10 cellular contexts compared by ENCODE assay signal in the genomic region with DNA sequence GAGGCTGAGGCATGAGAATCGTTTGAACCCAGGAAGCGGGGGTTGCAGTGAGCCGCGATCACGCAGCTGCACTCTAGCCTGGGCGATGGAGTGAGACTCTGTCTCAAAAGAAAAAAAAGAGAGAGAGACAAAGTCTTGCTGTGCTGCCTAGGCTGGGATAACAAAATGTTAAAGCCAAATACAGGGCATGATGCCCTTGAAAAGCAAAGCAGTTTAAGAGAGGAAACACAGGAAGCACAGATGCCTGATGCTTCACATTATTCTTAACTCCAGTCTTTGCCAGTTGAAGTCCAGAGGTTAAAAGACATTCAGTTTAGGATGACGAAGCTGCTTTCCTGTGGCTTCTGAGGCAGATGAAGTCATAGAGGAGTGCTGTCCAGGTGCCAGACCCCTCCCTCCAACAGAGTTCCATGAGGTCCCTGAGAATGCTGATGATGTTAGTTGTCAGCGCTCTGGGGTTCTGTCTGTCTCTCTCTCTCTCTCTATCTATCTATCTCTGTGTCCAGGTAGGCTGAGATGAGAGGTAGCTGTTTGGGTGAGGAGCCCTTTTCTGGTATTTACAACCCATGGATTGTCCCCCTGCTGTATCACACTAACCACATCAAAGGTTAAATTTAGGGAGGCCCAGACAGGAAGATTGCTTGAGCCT. TPM values are rescaled to one million over a fixed set of nuclear protein-coding genes. Genes with fewer than 3 reads are reported as not detected.
DNase-seq lines count a peak whose midpoint lies in the region; ATAC-seq and TF ChIP-seq lines count a peak whose summit lies in the region.
"Had no signal": no experiment of that assay in that cellular context is flagged by ENCODE, and none has a peak within 500 bp of the region (broad histone marks: within the 10 kb centered on the region; RNA-seq: fewer than 3 reads in every experiment).

No MANE protein-coding gene starts in this region.

- CTCF ChIA-PET in activated naive CD4-positive, alpha-beta T cell treated with anti-CD3 and anti-CD28 coated beads, Interleukin-2, amount 10 ng/mL, durations not matched to agents 7 days and 5 days (lab: Charles Lee), result interaction anchor here (0.7 to 10.2 kb wide), 9 partner anchors 13 to 254 kb away, joined by 3 to 224 read pairs (median 4); no protein-coding TSS in a partner anchor

- peak overlapping the region; percentile 16 for H3K27ac Mint-ChIP-seq in activated naive CD4-positive, alpha-beta T cell treated with anti-CD3 and anti-CD28 coated beads, Interleukin-2, amount 10 ng/mL, durations not matched to agents 7 days and 5 days
- peak overlapping the region; percentile 81 to 88 for H3K27ac Mint-ChIP-seq in stimulated activated naive CD8-positive, alpha-beta T cell treated with anti-CD3 and anti-CD28 coated beads, Interleukin-15, amount 100 ng/mL, for 72 hours

- peaks cover 44% of the 10 kb centered on the region for H3K27me3 Mint-ChIP-seq in activated naive CD4-positive, alpha-beta T cell treated with anti-CD3 and anti-CD28 coated beads, Interleukin-2, amount 10 ng/mL, durations not matched to agents 7 days and 5 days
- peaks cover 32% of the 10 kb centered on the region for H3K27me3 Mint-ChIP-seq in stimulated activated naive CD8-positive, alpha-beta T cell treated with anti-CD3 and anti-CD28 coated beads, Interleukin-15, amount 100 ng/mL, for 72 hours

- no peak for TF ChIP-seq EP300 in suprapubic skin (IDR thresholded peaks at IDR 0.05)

- H3K27ac ChIP-seq in suprapubic skin, result no peak overlapping the region
- H3K27ac ChIP-seq: HL-60, left ventricle myocardium inferior had no signal

- no peaks in the 10 kb centered on the region for H3K27me3 ChIP-seq in suprapubic skin

- no peak for TF ChIP-seq CTCF in fibroblast of pulmonary artery (IDR thresholded peaks at IDR 0.05; ENCODE audit: low read length, missing control alignments)
- TF ChIP-seq CTCF in suprapubic skin (IDR thresholded peaks at IDR 0.05), result no peak

- H3K4me1 ChIP-seq in suprapubic skin, result peaks cover 30% of the 10 kb centered on the region

- H3K36me3 Mint-ChIP-seq in activated naive CD4-positive, alpha-beta T cell treated with anti-CD3 and anti-CD28 coated beads, Interleukin-2, amount 10 ng/mL, durations not matched to agents 7 days and 5 days, result peaks cover 3% of the 10 kb centered on the region

- H3K9me3 Mint-ChIP-seq in activated naive CD4-positive, alpha-beta T cell treated with anti-CD3 and anti-CD28 coated beads, Interleukin-2, amount 10 ng/mL, durations not matched to agents 7 days and 5 days, result no peaks in the 10 kb centered on the region
- H3K9me3 Mint-ChIP-seq in stimulated activated naive CD8-positive, alpha-beta T cell treated with anti-CD3 and anti-CD28 coated beads, Interleukin-15, amount 100 ng/mL, for 72 hours, result no peaks in the 10 kb centered on the region

- no peaks in the 10 kb centered on the region for H3K9me3 ChIP-seq in suprapubic skin
- H3K9me3 ChIP-seq: left ventricle myocardium inferior had no signal

- no peak for ATAC-seq in stimulated activated naive CD8-positive, alpha-beta T cell treated with anti-CD3 and anti-CD28 coated beads, Interleukin-15, amount 100 ng/mL, for 72 hours

- no peaks in the 10 kb centered on the region for H3K36me3 ChIP-seq in suprapubic skin
- H3K36me3 ChIP-seq: left ventricle myocardium inferior had no signal

- 58% methylated on average over 8 of the region's 8 CpGs for WGBS in suprapubic skin

- H3K4me1 Mint-ChIP-seq in activated naive CD4-positive, alpha-beta T cell treated with anti-CD3 and anti-CD28 coated beads, Interleukin-2, amount 10 ng/mL, durations not matched to agents 7 days and 5 days, result peaks cover 40% of the 10 kb centered on the region
- H3K4me1 Mint-ChIP-seq in stimulated activated naive CD8-positive, alpha-beta T cell treated with anti-CD3 and anti-CD28 coated beads, Interleukin-15, amount 100 ng/mL, for 72 hours, result peaks cover 41% of the 10 kb centered on the region

- peak; percentile 38 for DNase-seq in activated naive CD4-positive, alpha-beta T cell treated with anti-CD3 and anti-CD28 coated beads, Interleukin-2, amount 10 ng/mL, durations not matched to agents 7 days and 5 days
- no peak for DNase-seq in activated naive CD4-positive, alpha-beta T cell (lab: John Stamatoyannopoulos, UW)
- DNase-seq in RKO (ENCODE audit: low spot score) (peak; percentile 85), fibroblast of pulmonary artery (ENCODE audit: low read depth) (peak; percentile 95), 8988T (no peak), superior temporal gyrus (ENCODE audit: extremely low spot score) (no peak), suprapubic skin (ENCODE audit: low spot score in 2 of 2) (no peak)
- DNase-seq in stimulated activated naive CD8-positive, alpha-beta T cell treated with anti-CD3 and anti-CD28 coated beads, Interleukin-15, amount 100 ng/mL, for 72 hours, result no peak
- DNase-seq: left ventricle myocardium inferior had no signal

- H3K4me3 ChIP-seq in fibroblast of pulmonary artery (replicated peaks; ENCODE audit: low read depth, low read length), result no peak overlapping the region
- no peak overlapping the region for H3K4me3 ChIP-seq in suprapubic skin
- H3K4me3 ChIP-seq: left ventricle myocardium inferior had no signal

- no peak overlapping the region for H3K4me3 Mint-ChIP-seq in activated naive CD4-positive, alpha-beta T cell treated with anti-CD3 and anti-CD28 coated beads, Interleukin-2, amount 10 ng/mL, durations not matched to agents 7 days and 5 days
- H3K4me3 Mint-ChIP-seq in stimulated activated naive CD8-positive, alpha-beta T cell treated with anti-CD3 and anti-CD28 coated beads, Interleukin-15, amount 100 ng/mL, for 72 hours, result peak overlapping the region; percentile 29 to 66

- TF ChIP-seq POLR2A in suprapubic skin (IDR thresholded peaks at IDR 0.05), result no peak

RNA-seq across cellular contexts. Expression of a gene that starts 4.9 kb away (rescaled TPM):
- 10 to 100 TPM; 35.5 to 84.5 (median 74.2) TPM for total RNA-seq in suprapubic skin

RNA-seq across cellular contexts. Expression of a gene that starts 9.6 kb away (rescaled TPM):
- total RNA-seq in suprapubic skin, result 1 to 10 TPM; 1.8 to 3.8 (median 2.9) TPM

RNA-seq across cellular contexts. Expression of a gene that starts 11.6 kb away (rescaled TPM):
- total RNA-seq in suprapubic skin, result 100 to 1,000 TPM; 106 to 161 (median 128) TPM

RNA-seq across cellular contexts. Expression of a gene that starts 46.7 kb away (rescaled TPM):
- 100 to 1,000 TPM in 3 of 4 donors, 10 to 100 TPM in 1; 97.8 to 170 (median 157) TPM for total RNA-seq in suprapubic skin

RNA-seq across cellular contexts. Expression of a gene that starts 58.2 kb away (rescaled TPM):
- total RNA-seq in suprapubic skin, result 1 to 10 TPM in 2 of 4 donors, under 1 TPM in 2; 0.89 to 5.4 (median 1.2) TPM
- total RNA-seq: left ventricle myocardium inferior had no signal

Comparison
In these comparisons a context has a peak if more than half of its experiments do, and no peak if none do; other contexts are left out.
1. DNase-seq: peak in activated naive CD4-positive, alpha-beta T cell treated with anti-CD3 and anti-CD28 coated beads, Interleukin-2, amount 10 ng/mL, durations not matched to agents 7 days and 5 days (single experiment), RKO (single experiment) and fibroblast of pulmonary artery (single experiment); none in activated naive CD4-positive, alpha-beta T cell (0 of 4), stimulated activated naive CD8-positive, alpha-beta T cell treated with anti-CD3 and anti-CD28 coated beads, Interleukin-15, amount 100 ng/mL, for 72 hours (0 of 2), 8988T (single experiment), superior temporal gyrus (single experiment) and suprapubic skin (0 of 2).